Comparison of ENCODE assay signal across 7 cellular contexts in genomic region chr20:59032023-59032712, GRCh38. TPM values are rescaled to one million over a fixed set of nuclear protein-coding genes. Genes with fewer than 3 reads are reported as not detected.
A peak's percentile ranks its signal among the peaks of the same experiment; 100 is the strongest.
DNase-seq lines count a peak whose midpoint lies in the region; ATAC-seq and TF ChIP-seq lines count a peak whose summit lies in the region.

ATP5F1E (minus strand) TSS chr20:59032335; CDS start chr20:59032251, 84 bp downstream.

- no peaks in the 10 kb centered on the region for H3K27me3 ChIP-seq in hepatocyte

- ATAC-seq in GM18511 (IDR thresholded peaks at IDR 0.05; ENCODE audit: unreplicated experiment) (peak; percentile 95), HG03025 (IDR thresholded peaks at IDR 0.05; ENCODE audit: low FRiP score, unreplicated experiment) (peak; percentile 88)

- peak within 1 kb of the TSS; percentile 97 for H3K27ac ChIP-seq in hepatocyte

- H3K9me3 ChIP-seq in hepatocyte (ENCODE audit: low read depth): no peaks in the 10 kb centered on the region

- DNase-seq in NCI-H2081 treated with DMSO at 0.1 percent for 48 hours (lab: John Stamatoyannopoulos, UW) (peak; percentile 77), T1000 (lab: John Stamatoyannopoulos, UW) (peak; percentile 69), astrocyte of the hippocampus (ENCODE audit: low read depth, low spot score) (peak; percentile 99), hepatocyte (ENCODE audit: low spot score) (peak; percentile 98), retinal pigment epithelial cell (ENCODE audit: low read depth) (peak; percentile 74)

- H3K9me2 ChIP-seq in hepatocyte (replicated peaks; ENCODE audit: insufficient read depth): no peaks in the 10 kb centered on the region

- peaks cover 61% of the 10 kb centered on the region for H3K79me2 ChIP-seq in hepatocyte

- under 1% methylated on average over 69 of the region's 86 CpGs for WGBS in hepatocyte (ENCODE audit: low lambda C conversion rate, missing lambda C conversion rate)

- no peak for TF ChIP-seq CTCF in hepatocyte (IDR thresholded peaks at IDR 0.05; ENCODE audit: poor library complexity)
- no peak for TF ChIP-seq CTCF in retinal pigment epithelial cell (conservative IDR thresholded peaks at IDR 0.05; ENCODE audit: low read depth, low read length)

- H3K4me3 ChIP-seq in hepatocyte (peak within 1 kb of the TSS; percentile 77), retinal pigment epithelial cell (ENCODE audit: low read length) (peak within 1 kb of the TSS; percentile 75)

- H3K4me1 ChIP-seq in hepatocyte (ENCODE audit: insufficient read depth): peaks cover 27% of the 10 kb centered on the region

- peak within 1 kb of the TSS; percentile 80 for H2AFZ ChIP-seq in hepatocyte

- H3K36me3 ChIP-seq in hepatocyte (replicated peaks; ENCODE audit: insufficient read depth, low read depth): no peaks in the 10 kb centered on the region

- H3K4me2 ChIP-seq in hepatocyte: peak within 1 kb of the TSS; percentile 92

- peaks cover 15% of the 10 kb centered on the region for H4K20me1 ChIP-seq in hepatocyte (ENCODE audit: insufficient read depth, poor library complexity, severe bottlenecking)

RNA-seq across cellular contexts. Expression of gene ATP5F1E, which starts in this region (rescaled TPM):
- total RNA-seq in hepatocyte: 32.2 and 32.9 TPM in 2 replicates
- 217 and 227 TPM in 2 replicates for polyA plus RNA-seq in hepatocyte

Comparison
In these comparisons a context has a peak if more than half of its experiments do, and no peak if none do; other contexts are left out.
1. Peak in every context shown above with its lines: DNase-seq, ATAC-seq, H3K4me3 ChIP-seq and H3K27ac ChIP-seq.